Comparison of ENCODE assay signal across 8 cellular contexts in the genomic region with DNA sequence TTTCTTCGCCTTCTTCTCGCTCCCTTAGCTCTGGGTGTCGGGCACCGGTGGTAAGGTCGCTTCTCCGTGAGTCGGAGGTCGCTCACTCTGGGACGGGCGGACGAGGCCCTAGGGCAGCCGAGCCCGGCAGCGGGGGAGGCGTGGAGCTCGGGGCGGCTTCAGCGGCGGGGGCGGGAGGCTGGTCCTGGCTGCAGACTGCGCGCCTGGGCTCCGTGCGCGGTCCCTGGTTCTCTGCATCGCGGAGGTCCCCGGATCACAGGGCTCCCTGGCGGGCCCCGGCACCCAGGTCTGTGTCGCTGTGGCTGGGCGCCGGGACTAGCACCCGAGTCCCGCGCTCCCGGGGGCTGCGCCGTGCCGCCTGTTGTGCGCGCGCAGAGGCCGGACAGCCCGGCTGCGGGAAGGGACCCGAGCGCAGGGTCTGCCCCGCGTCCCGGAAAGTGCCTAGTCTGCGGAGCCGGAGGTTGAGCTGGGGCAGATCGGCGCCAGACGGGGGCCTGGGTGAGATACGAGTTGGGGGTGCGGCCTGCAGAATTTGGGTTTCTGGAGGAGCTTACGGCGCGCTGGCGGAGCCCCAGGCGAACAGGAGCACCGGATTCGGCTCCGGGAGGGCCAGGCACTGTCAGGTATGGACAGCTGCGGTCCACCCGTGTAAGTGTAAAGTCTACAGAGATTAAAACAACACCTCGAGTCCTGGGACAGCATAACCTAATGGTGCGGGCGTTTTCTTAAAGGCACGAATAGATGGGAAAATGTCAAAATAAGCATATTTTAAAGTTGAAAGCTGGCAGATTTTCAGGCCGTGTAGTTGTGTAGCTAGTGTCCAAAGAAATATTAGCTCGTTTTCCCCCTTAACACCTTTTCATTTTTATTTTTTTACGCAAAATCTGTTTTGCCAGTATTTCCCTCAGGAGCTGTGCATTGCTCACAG. TPM values are rescaled to one million over a fixed set of nuclear protein-coding genes. Genes with fewer than 3 reads are reported as not detected.
DNase-seq lines count a peak whose midpoint lies in the region; ATAC-seq lines count a peak whose summit lies in the region.

No MANE protein-coding gene starts in this region.

- peak in 2 of 3 donors; percentile 33 to 46 for DNase-seq in CD4-positive, CD25-positive, alpha-beta regulatory T cell
- DNase-seq in T-helper 22 cell (ENCODE audit: low read depth), result peak; percentile 11
- DNase-seq in substantia nigra (lab: John Stamatoyannopoulos, UW), result peak in 35 of 49 donors; percentile 18 to 85 (median 53)
- DNase-seq in kidney glomerular epithelial cell (lab: John Stamatoyannopoulos, UW), result no peak

- peak overlapping the region; percentile 54 for H3K4me3 ChIP-seq in CD4-positive, CD25-positive, alpha-beta regulatory T cell (ENCODE audit: low read depth, low read length)
- H3K4me3 ChIP-seq in endocrine pancreas (ENCODE audit: control insufficient read depth, insufficient read depth, low read length), result peak overlapping the region; percentile 68
- peak overlapping the region; percentile 80 for H3K4me3 ChIP-seq in mucosa of rectum (ENCODE audit: low read length in 2 of 2)

- H3K27me3 ChIP-seq in CD4-positive, CD25-positive, alpha-beta regulatory T cell (ENCODE audit: control insufficient read depth, insufficient read depth, low read length), result peaks cover 27% of the 10 kb centered on the region
- H3K27me3 ChIP-seq in endocrine pancreas (ENCODE audit: control insufficient read depth, insufficient read depth, low read length) (no peaks in the 10 kb centered on the region), mucosa of rectum (ENCODE audit: control insufficient read depth in 2 of 2, insufficient read depth in 2 of 2, low read length in 2 of 2) (peaks cover 0 to 20% of the 10 kb centered on the region in 2 donors)

- H3K9ac ChIP-seq in endocrine pancreas (ENCODE audit: control insufficient read depth, insufficient read depth, low read length) (peak overlapping the region; percentile 73), mucosa of rectum (ENCODE audit: low read depth in 1 of 2, low read length in 2 of 2) (peak overlapping the region; percentile 69 to 78)

- H3K9me3 Mint-ChIP-seq in CD4-positive, CD25-positive, alpha-beta regulatory T cell, result no peaks in the 10 kb centered on the region

- H3K36me3 Mint-ChIP-seq in CD4-positive, CD25-positive, alpha-beta regulatory T cell, result no peaks in the 10 kb centered on the region

- peaks cover 47% of the 10 kb centered on the region for H3K27me3 Mint-ChIP-seq in CD4-positive, CD25-positive, alpha-beta regulatory T cell

- H3K36me3 ChIP-seq in CD4-positive, CD25-positive, alpha-beta regulatory T cell (ENCODE audit: control insufficient read depth, insufficient read depth, low read length), result no peaks in the 10 kb centered on the region
- H3K36me3 ChIP-seq in endocrine pancreas (ENCODE audit: control insufficient read depth, insufficient read depth, low read length) (no peaks in the 10 kb centered on the region), mucosa of rectum (ENCODE audit: control insufficient read depth in 2 of 2, insufficient read depth in 2 of 2, low read length in 2 of 2) (no peaks in the 10 kb centered on the region)

- peaks cover 29% of the 10 kb centered on the region for H3K4me1 ChIP-seq in CD4-positive, CD25-positive, alpha-beta regulatory T cell (ENCODE audit: control insufficient read depth, insufficient read depth, low read length, poor library complexity, severe bottlenecking)
- H3K4me1 ChIP-seq in endocrine pancreas (ENCODE audit: control insufficient read depth, insufficient read depth, low read length), result peaks cover 6% of the 10 kb centered on the region
- H3K4me1 ChIP-seq in mucosa of rectum (ENCODE audit: control insufficient read depth in 2 of 2, insufficient read depth in 2 of 2, low read length in 2 of 2), result peaks cover 9 to 11% of the 10 kb centered on the region in 2 donors

- peak overlapping the region; percentile 33 for H3K27ac ChIP-seq in CD4-positive, CD25-positive, alpha-beta regulatory T cell (ENCODE audit: insufficient read depth, low read length, poor library complexity, severe bottlenecking)
- H3K27ac ChIP-seq in mucosa of rectum (ENCODE audit: low read depth in 2 of 2, low read length in 2 of 2), result peak overlapping the region; percentile 78 to 82
- H3K27ac ChIP-seq in substantia nigra (ENCODE audit: low read depth, low read length, poor library complexity, severe bottlenecking), result peak overlapping the region; percentile 71

- no peaks in the 10 kb centered on the region for H3K9me3 ChIP-seq in CD4-positive, CD25-positive, alpha-beta regulatory T cell (ENCODE audit: control insufficient read depth in 2 of 2, low read length in 2 of 2)
- H3K9me3 ChIP-seq in endocrine pancreas (ENCODE audit: control insufficient read depth, low read length) (no peaks in the 10 kb centered on the region), mucosa of rectum (ENCODE audit: control insufficient read depth in 2 of 2, low read length in 2 of 2) (no peaks in the 10 kb centered on the region)

- H3K4me1 Mint-ChIP-seq in CD4-positive, CD25-positive, alpha-beta regulatory T cell, result peaks cover 4 to 19% (median 12%) of the 10 kb centered on the region in 4 donors

- H3K4me3 Mint-ChIP-seq in CD4-positive, CD25-positive, alpha-beta regulatory T cell, result peak overlapping the region; percentile 83 to 90 (median 86)

- peak; percentile 34 to 44 for ATAC-seq in CD4-positive, CD25-positive, alpha-beta regulatory T cell (ENCODE audit: low read depth in 2 of 2)
- ATAC-seq in GM19372 (IDR thresholded peaks at IDR 0.05; ENCODE audit: low read depth, unreplicated experiment) (peak; percentile 39), HG03442 (IDR thresholded peaks at IDR 0.05; ENCODE audit: unreplicated experiment) (peak; percentile 32)

- H3K27ac Mint-ChIP-seq in CD4-positive, CD25-positive, alpha-beta regulatory T cell, result peak overlapping the region in 2 of 3 donors; percentile 64 to 69

RNA-seq across cellular contexts. Expression of a gene that starts 0.7 kb away (rescaled TPM):
- total RNA-seq in CD4-positive, CD25-positive, alpha-beta regulatory T cell, result 1.7 TPM
- under 1 TPM in 2 of 4 donors, not detected in 2; 0.77 to 0.89 TPM for polyA plus RNA-seq in CD4-positive, CD25-positive, alpha-beta regulatory T cell
